ENCODE assay signal across 8 cellular contexts in the genomic region with DNA sequence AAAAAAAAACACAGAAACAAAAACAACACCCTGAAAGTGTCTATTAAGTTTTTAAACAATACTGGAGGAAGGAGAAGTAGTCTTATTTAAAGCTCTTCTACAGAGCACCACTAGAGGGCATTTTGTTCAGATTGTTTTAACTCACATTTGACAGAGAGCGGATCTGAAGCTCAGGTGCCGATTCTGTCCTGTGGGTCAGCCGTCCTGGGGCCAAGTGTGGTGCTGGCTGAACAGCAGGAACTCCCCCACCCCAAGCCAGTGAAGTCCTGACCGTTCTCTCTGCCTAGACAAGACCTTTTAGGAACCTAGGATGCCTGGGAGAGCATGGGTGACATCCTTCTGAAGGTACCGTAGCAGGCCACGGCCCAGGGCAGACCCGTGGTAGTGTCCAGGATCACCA. TPM values are rescaled to one million over a fixed set of nuclear protein-coding genes. Genes with fewer than 3 reads are reported as not detected.
DNase-seq lines count a peak whose midpoint lies in the region; ATAC-seq and TF ChIP-seq lines count a peak whose summit lies in the region.

No MANE protein-coding gene starts in this region.

- peaks cover 0 to 18% of the 10 kb centered on the region in 2 donors for H3K4me1 ChIP-seq in right atrium auricular region
- H3K4me1 ChIP-seq in heart right ventricle = peaks cover 3 to 46% (median 19%) of the 10 kb centered on the region in 9 donors

- peaks cover 64% of the 10 kb centered on the region for H3K4me1 Mint-ChIP-seq in stimulated activated memory B cell treated with anti-CD40 and anti-IgM and Interleukin-4, amounts not matched to agents 10 μg/mL and 1 μg/mL and 100 μg/mL, for 72 hours

- H3K27ac Mint-ChIP-seq in stimulated activated memory B cell treated with anti-CD40 and anti-IgM and Interleukin-4, amounts not matched to agents 10 μg/mL and 1 μg/mL and 100 μg/mL, for 72 hours = peak overlapping the region; percentile 28

- peaks cover 0 to 9% of the 10 kb centered on the region in 2 donors for H3K9me3 ChIP-seq in right atrium auricular region
- H3K9me3 ChIP-seq in heart right ventricle = peaks cover 0 to 14% (median 7%) of the 10 kb centered on the region in 11 donors

- peaks cover 48% of the 10 kb centered on the region for H3K36me3 ChIP-seq in right atrium auricular region
- peaks cover 0 to 63% (median 43%) of the 10 kb centered on the region in 9 donors for H3K36me3 ChIP-seq in heart right ventricle

- H3K4me3 ChIP-seq in right atrium auricular region = no peak overlapping the region
- H3K4me3 ChIP-seq in heart right ventricle = no peak overlapping the region

- TF ChIP-seq CTCF in right atrium auricular region (IDR thresholded peaks at IDR 0.05) (peak in 1 of 2 donors; percentile 66), VCaP (conservative IDR thresholded peaks at IDR 0.05) (peak; percentile 80), heart right ventricle (IDR thresholded peaks at IDR 0.05) (peak; percentile 29 to 62 (median 55))

- H3K27me3 ChIP-seq in right atrium auricular region = no peaks in the 10 kb centered on the region
- H3K27me3 ChIP-seq in heart right ventricle = no peaks in the 10 kb centered on the region

- H3K27me3 Mint-ChIP-seq in stimulated activated memory B cell treated with anti-CD40 and anti-IgM and Interleukin-4, amounts not matched to agents 10 μg/mL and 1 μg/mL and 100 μg/mL, for 72 hours = no peaks in the 10 kb centered on the region

- H3K4me3 Mint-ChIP-seq in stimulated activated memory B cell treated with anti-CD40 and anti-IgM and Interleukin-4, amounts not matched to agents 10 μg/mL and 1 μg/mL and 100 μg/mL, for 72 hours = no peak overlapping the region

- DNase-seq in Right ventricle myocardium superior (peak; percentile 38), right atrium auricular region (ENCODE audit: low spot score) (no peak), NCI-H1105 treated with DMSO at 0.1 percent for 48 hours (lab: John Stamatoyannopoulos, UW) (peak; percentile 32), heart right ventricle (peak in 1 of 2 donors; percentile 6), H4 (ENCODE audit: low spot score) (no peak), globus pallidus (ENCODE audit: low spot score) (no peak)

- 55 to 62% methylated on average over 7 of the region's 7 CpGs for WGBS in heart right ventricle, 2 donors

- intact Hi-C loops in Right ventricle myocardium superior (cut with DNase I) = no loop called here
- intact Hi-C loops in heart right ventricle (cut with DNase I) = loop anchor here in 2 of 10 donors (10.0 kb wide), 2 partner anchors 168 to 458 kb away; a partner anchor contains a TSS

- H3K27ac ChIP-seq in right atrium auricular region = no peak overlapping the region
- H3K27ac ChIP-seq in VCaP = no peak overlapping the region
- no peak overlapping the region for H3K27ac ChIP-seq in heart right ventricle

- H3K36me3 Mint-ChIP-seq in stimulated activated memory B cell treated with anti-CD40 and anti-IgM and Interleukin-4, amounts not matched to agents 10 μg/mL and 1 μg/mL and 100 μg/mL, for 72 hours = peaks cover 72% of the 10 kb centered on the region

- no peak for ATAC-seq in Right ventricle myocardium superior (ENCODE audit: poor library complexity)
- ATAC-seq in heart right ventricle = no peak
- ATAC-seq in stimulated activated memory B cell treated with anti-CD40 and anti-IgM and Interleukin-4, amounts not matched to agents 10 μg/mL and 1 μg/mL and 100 μg/mL, for 72 hours = no peak

- H3K9me3 Mint-ChIP-seq in stimulated activated memory B cell treated with anti-CD40 and anti-IgM and Interleukin-4, amounts not matched to agents 10 μg/mL and 1 μg/mL and 100 μg/mL, for 72 hours = peaks cover 10% of the 10 kb centered on the region

RNA-seq across cellular contexts. Expression of a gene that starts 3.9 kb away (rescaled TPM):
- total RNA-seq in Right ventricle myocardium superior (46.4 TPM), right atrium auricular region (10 to 100 TPM; 34.7 to 40.7 TPM), heart right ventricle (10 to 100 TPM; 35.9 to 44.7 (median 41.0) TPM)
- 10 to 100 TPM; 29.0 to 29.1 TPM for polyA plus RNA-seq in heart right ventricle
- 34.3 and 42.4 TPM in 2 replicates for total RNA-seq in H4 (2014; rRNA removed; shearing (Covaris generic))

Comparison
In these comparisons a context has a peak if more than half of its experiments do, and no peak if none do; other contexts are left out.
1. DNase-seq: peak in Right ventricle myocardium superior (single experiment) and NCI-H1105 treated with DMSO at 0.1 percent for 48 hours (single experiment); none in right atrium auricular region (single experiment), H4 (single experiment) and globus pallidus (single experiment).